Comparison of ENCODE assay signal across 1 cellular context in the genomic region with DNA sequence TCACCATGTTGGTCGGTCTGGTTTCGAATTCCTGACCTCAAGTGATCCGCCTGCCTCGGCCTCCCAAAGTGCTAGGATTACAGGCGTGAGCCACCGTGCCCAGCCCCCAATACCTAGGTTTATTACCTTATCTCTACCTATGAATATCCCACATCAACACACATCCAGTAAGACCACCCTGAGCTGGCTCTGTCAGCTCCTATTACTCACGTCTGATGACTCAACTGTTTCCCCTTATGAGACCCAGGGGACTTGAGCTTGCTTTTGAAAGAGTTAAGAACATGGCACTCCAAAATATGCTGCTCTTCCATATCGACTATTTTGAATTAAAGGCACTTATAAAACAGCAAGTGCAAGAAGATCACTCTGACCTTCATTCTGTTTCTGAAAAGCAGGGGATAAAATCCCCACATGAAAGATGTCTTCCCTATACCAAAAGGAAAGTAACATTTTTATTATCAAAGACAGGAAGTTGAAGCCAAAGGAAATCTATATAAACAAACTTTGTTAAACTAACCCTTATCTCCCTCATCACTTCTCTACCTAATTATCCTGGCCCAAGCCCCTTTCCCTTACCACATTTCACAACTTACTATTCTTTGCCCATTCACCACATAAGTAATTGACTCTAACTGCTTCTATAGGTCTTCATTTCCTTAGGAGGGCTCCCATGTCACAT.
TF ChIP-seq lines count a peak whose summit lies in the region.

No MANE protein-coding gene starts in this region.

TF ChIP-seq in WTC11, 78 proteins besides CTCF, POLR2A, EP300 and RAD21 (continued from another document):
- TF ChIP-seq, protein P1, sequence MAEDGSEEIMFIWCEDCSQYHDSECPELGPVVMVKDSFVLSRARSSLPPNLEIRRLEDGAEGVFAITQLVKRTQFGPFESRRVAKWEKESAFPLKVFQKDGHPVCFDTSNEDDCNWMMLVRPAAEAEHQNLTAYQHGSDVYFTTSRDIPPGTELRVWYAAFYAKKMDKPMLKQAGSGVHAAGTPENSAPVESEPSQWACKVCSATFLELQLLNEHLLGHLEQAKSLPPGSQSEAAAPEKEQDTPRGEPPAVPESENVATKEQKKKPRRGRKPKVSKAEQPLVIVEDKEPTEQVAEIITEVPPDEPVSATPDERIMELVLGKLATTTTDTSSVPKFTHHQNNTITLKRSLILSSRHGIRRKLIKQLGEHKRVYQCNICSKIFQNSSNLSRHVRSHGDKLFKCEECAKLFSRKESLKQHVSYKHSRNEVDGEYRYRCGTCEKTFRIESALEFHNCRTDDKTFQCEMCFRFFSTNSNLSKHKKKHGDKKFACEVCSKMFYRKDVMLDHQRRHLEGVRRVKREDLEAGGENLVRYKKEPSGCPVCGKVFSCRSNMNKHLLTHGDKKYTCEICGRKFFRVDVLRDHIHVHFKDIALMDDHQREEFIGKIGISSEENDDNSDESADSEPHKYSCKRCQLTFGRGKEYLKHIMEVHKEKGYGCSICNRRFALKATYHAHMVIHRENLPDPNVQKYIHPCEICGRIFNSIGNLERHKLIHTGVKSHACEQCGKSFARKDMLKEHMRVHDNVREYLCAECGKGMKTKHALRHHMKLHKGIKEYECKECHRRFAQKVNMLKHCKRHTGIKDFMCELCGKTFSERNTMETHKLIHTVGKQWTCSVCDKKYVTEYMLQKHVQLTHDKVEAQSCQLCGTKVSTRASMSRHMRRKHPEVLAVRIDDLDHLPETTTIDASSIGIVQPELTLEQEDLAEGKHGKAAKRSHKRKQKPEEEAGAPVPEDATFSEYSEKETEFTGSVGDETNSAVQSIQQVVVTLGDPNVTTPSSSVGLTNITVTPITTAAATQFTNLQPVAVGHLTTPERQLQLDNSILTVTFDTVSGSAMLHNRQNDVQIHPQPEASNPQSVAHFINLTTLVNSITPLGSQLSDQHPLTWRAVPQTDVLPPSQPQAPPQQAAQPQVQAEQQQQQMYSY (CRISPR knock-in tag; IDR thresholded peaks at IDR 0.05), result no peak
- TF ChIP-seq GABPB1 (CRISPR knock-in tag; IDR thresholded peaks at IDR 0.05) (no peak), OVOL2 (CRISPR knock-in tag; IDR thresholded peaks at IDR 0.05; ENCODE audit: borderline replicate concordance) (no peak), CBFB (CRISPR knock-in tag; IDR thresholded peaks at IDR 0.05; ENCODE audit: low read depth) (no peak)
TF ChIP-seq in WTC11: peak in this region for 0.
